1 cellular context compared by ENCODE assay signal in the genomic region with DNA sequence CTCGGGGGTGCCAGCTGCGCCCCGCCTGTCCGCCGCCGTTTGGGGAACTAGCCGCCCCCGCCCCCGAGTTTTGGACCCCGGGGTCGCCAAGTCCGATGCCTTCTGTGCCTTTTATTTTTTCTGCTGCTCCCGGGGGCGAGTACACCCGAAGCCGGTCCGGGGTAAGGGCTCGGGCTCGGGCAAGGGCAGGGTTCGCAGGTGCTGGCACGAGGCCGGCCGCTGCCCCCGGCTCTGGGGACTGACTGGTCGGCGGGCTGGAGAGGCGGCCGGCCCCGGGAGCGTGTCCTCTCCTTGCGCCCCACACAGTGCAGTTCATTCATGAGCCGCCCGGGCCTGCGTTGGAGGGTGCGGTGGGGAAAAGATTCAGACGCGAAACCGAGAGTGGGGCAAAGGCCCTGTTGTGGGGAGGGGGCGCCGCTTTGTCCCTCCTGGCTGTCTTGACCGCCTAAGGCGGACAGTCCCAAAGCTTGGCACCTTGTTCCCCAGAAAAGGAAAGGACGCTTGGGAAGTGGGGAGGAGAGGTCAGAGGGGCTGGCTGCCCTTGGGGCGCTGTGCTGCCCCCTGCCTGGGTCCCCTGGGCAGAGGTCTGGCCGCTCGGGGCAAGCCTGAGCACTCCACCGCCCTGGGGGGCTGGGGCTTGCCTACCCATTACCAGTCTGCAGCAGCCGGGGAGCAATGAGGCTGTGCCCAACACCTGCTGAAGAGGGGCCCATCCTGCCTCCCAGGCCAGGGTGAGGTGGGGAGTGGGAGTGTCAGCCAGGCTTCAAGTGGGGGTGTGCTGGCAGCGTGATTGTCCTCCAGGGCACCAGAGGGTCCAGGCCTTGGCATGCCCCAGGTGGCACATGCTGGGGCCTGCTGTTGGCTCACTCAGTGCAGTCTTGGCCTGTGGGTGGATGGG.
TF ChIP-seq lines count a peak whose summit lies in the region.

No MANE protein-coding gene starts in this region.

TF ChIP-seq in GM12878, 131 proteins besides CTCF, POLR2A, EP300 and RAD21 (continued from another document):
- 0 out of 2 replicates have a peak, but pooled peaks have one; percentile 5 for TF ChIP-seq TCF12 (IDR thresholded peaks at IDR 0.05; ENCODE audit: low read depth, low read length)
